In the genomic region with DNA sequence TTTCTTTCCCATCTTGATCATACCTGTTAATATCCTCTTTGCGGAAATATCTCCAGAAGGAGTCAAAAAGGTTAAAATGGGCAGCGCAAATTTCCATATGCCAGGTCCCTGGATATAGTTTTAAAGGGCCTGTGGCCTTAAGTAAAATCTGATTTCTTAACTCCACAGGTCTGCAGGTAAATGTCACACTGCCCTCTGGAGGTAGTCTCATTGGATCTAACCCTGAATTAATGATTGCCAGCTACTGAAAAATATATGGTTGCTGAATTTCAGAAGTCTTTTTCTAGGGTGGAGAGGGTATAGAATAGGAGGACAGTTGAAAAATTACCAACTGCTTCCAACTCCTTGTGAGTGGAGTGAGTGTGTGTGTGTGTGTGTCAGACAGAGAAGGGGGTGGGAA, we compare ENCODE assay signal across 12 cellular contexts. TPM values are rescaled to one million over a fixed set of nuclear protein-coding genes. Genes with fewer than 3 reads are reported as not detected.
A peak's percentile ranks its signal among the peaks of the same experiment; 100 is the strongest.
DNase-seq lines count a peak whose midpoint lies in the region; ATAC-seq, FAIRE-seq and TF ChIP-seq lines count a peak whose summit lies in the region.
"Had no signal": no experiment of that assay in that cellular context is flagged by ENCODE, and none has a peak within 500 bp of the region (broad histone marks: within the 10 kb centered on the region; RNA-seq: fewer than 3 reads in every experiment).

No MANE protein-coding gene starts in this region.

- no peaks in the 10 kb centered on the region for H3K9me3 ChIP-seq in mammary epithelial cell (replicated peaks; ENCODE audit: insufficient read depth, low read length)

- CTCF ChIA-PET in mammary epithelial cell (lab: Charles Lee; ENCODE audit: low non-redundant PET), result interaction anchor here (1.0 kb wide), 1 partner anchor 113 kb away, joined by 3 read pairs; no protein-coding TSS in a partner anchor

- peak; percentile 18 for TF ChIP-seq CTCF in D721Med (IDR thresholded peaks at IDR 0.05; ENCODE audit: insufficient read depth, missing control alignments)
- TF ChIP-seq CTCF in LNCAP (IDR thresholded peaks at IDR 0.05), result peak; percentile 38; the same call in 1 of the 2 replicates
- TF ChIP-seq CTCF in mammary epithelial cell (conservative IDR thresholded peaks at IDR 0.05 in 1 of 2, IDR thresholded peaks at IDR 0.05 in 1 of 2; ENCODE audit: extremely low read depth in 1 of 2, insufficient read depth in 1 of 2, low read depth in 1 of 2, low read length in 2 of 2), result peak; percentile 41 to 57

- peaks cover 17% of the 10 kb centered on the region for H3K4me1 ChIP-seq in mammary epithelial cell (ENCODE audit: insufficient read depth, low read length)

- no peak for ATAC-seq in sciatic nerve

- in situ Hi-C loops in mammary epithelial cell (cut with MboI; ENCODE audit: low sequenced_read_pairs in 2 of 2), result loop anchor here (5.0 to 10.0 kb wide), 2 partner anchors 90 to 98 kb away; no protein-coding TSS in a partner anchor

- 100% methylated on average over 2 of the region's 2 CpGs for WGBS in mammary epithelial cell (ENCODE audit: low coverage, missing lambda C conversion rate)

- H3K27me3 ChIP-seq in mammary epithelial cell (ENCODE audit: insufficient read depth, low read length), result no peaks in the 10 kb centered on the region

- no peak overlapping the region for H3K9ac ChIP-seq in mammary epithelial cell (ENCODE audit: insufficient read depth, low read length)

- H3K79me2 ChIP-seq in mammary epithelial cell (ENCODE audit: insufficient read depth, low read length), result no peaks in the 10 kb centered on the region

- BruUV-seq in mammary epithelial cell (replicated peaks; lab: Mats Ljungman, UMichigan), result no TSS peak

- no peak for DNase-seq in D721Med (ENCODE audit: insufficient read length, low spot score)
- DNase-seq in mammary epithelial cell, result peak; percentile 22
- peak; percentile 40 to 42 for DNase-seq in lung microvascular endothelial cell (ENCODE audit: low read depth in 2 of 2)
- DNase-seq in NCI-H1105 (lab: John Stamatoyannopoulos, UW), result no peak
- DNase-seq in stimulated activated naive CD4-positive, alpha-beta T cell (lab: John Stamatoyannopoulos, UW), result no peak
- DNase-seq in sciatic nerve (ENCODE audit: low spot score), result no peak
- no peak for DNase-seq in NCI-H1694 (lab: John Stamatoyannopoulos, UW)
- DNase-seq: activated naive CD4-positive, alpha-beta T cell treated with anti-CD3 and anti-CD28 coated beads, Interleukin-2, amount 50 U/mL, for 16 hours; DND-41; NCI-H2107 had no signal

- no peaks in the 10 kb centered on the region for H3K36me3 ChIP-seq in mammary epithelial cell (ENCODE audit: insufficient read depth, low read length)

- H4K20me1 ChIP-seq in mammary epithelial cell (ENCODE audit: insufficient read depth, low read length), result no peaks in the 10 kb centered on the region

- no peak overlapping the region for H3K4me3 ChIP-seq in mammary epithelial cell (replicated peaks in 1 of 3; ENCODE audit: insufficient read depth in 1 of 3, low read depth in 2 of 3, low read length in 3 of 3)

- dilution Hi-C loops in mammary epithelial cell (cut with HindIII; ENCODE audit: low sequenced_read_pairs), result loop anchor here (5.0 kb wide), 1 partner anchor 50 kb away; no protein-coding TSS in a partner anchor

- no peak overlapping the region for H3K4me2 ChIP-seq in mammary epithelial cell (ENCODE audit: insufficient read depth, low read depth, low read length)

- no peak for FAIRE-seq in D721Med (lab: Jason Lieb, UNC)
- FAIRE-seq: TTC549 had no signal

- no peak overlapping the region for H2AFZ ChIP-seq in mammary epithelial cell (ENCODE audit: low read depth, low read length)

- no peak overlapping the region for H3K27ac ChIP-seq in mammary epithelial cell (ENCODE audit: insufficient read depth, low read depth, low read length)

- intact Hi-C loops in mammary epithelial cell (cut with micrococcal nuclease), result loop anchor here (1.0 to 5.0 kb wide), 4 partner anchors 92 to 465 kb away; no protein-coding TSS in a partner anchor
- intact Hi-C loops in sciatic nerve (cut with DNase I), result no loop called here

RNA-seq across cellular contexts. Expression of gene MOXD1, which starts 8.5 kb away (rescaled TPM):
- total RNA-seq in mammary epithelial cell, result 10 to 100 TPM in 1 of 2 donors, 1 to 10 TPM in 1; 3.6 to 14.0 TPM
- 2.8 TPM for polyA plus RNA-seq in mammary epithelial cell
- polyA minus RNA-seq in mammary epithelial cell, result not detected
- total RNA-seq in lung microvascular endothelial cell, result under 0.01 and 0.22 TPM in 2 replicates
- 14.2 TPM for total RNA-seq in sciatic nerve

Comparison
In these comparisons a context has a peak if more than half of its experiments do, and no peak if none do; other contexts are left out.
1. DNase-seq: peak in mammary epithelial cell (single experiment) and lung microvascular endothelial cell (2 of 2); none in D721Med (single experiment), NCI-H1105 (single experiment), stimulated activated naive CD4-positive, alpha-beta T cell (0 of 6), sciatic nerve (single experiment) and NCI-H1694 (single experiment).
2. Peak in every context shown above with its lines, with median percentiles within 50 percentile points of each other: CTCF ChIP-seq.